In genomic region chr16:23969468-23970297, GRCh38 we compare ENCODE assay signal across 16 cellular contexts.
A peak's percentile ranks its signal among the peaks of the same experiment; 100 is the strongest.
DNase-seq lines count a peak whose midpoint lies in the region; ATAC-seq, FAIRE-seq and TF ChIP-seq lines count a peak whose summit lies in the region.
"Had no signal": no experiment of that assay in that cellular context is flagged by ENCODE, and none has a peak within 500 bp of the region (broad histone marks: within the 10 kb centered on the region; RNA-seq: fewer than 3 reads in every experiment).

No MANE protein-coding gene starts in this region.

- intact Hi-C loops in HepG2 (cut with micrococcal nuclease; ENCODE audit: unreplicated experiment) (no loop called here), right lobe of liver (cut with DNase I) (no loop called here), K562 (cut with micrococcal nuclease) (no loop called here), right cardiac atrium (cut with DNase I) (no loop called here)

- H3K9ac ChIP-seq in HepG2 (ENCODE audit: insufficient read depth, low read depth, low read length) (no peak overlapping the region), K562 (ENCODE audit: insufficient read depth in 1 of 2, low read depth in 2 of 2, low read length in 2 of 2) (no peak overlapping the region), neural cell (ENCODE audit: low read length) (peak overlapping the region; percentile 51), mesenchymal stem cell (ENCODE audit: low read length) (no peak overlapping the region)
- H3K9ac ChIP-seq: BLaER1 had no signal

- no peak overlapping the region for H4K8ac ChIP-seq in mesenchymal stem cell (ENCODE audit: low read length)

- H3K4me2 ChIP-seq in HepG2 (ENCODE audit: low read depth, low read length) (no peak overlapping the region), K562 (ENCODE audit: insufficient read depth, low read length) (no peak overlapping the region), neural cell (ENCODE audit: low read length) (peak overlapping the region; percentile 15), mesenchymal stem cell (ENCODE audit: low read length, poor library complexity, severe bottlenecking) (no peak overlapping the region)
- H3K4me2 ChIP-seq: BLaER1, GM23338 had no signal

- H3K4me1 ChIP-seq in HepG2 (ENCODE audit: insufficient read depth, low read length) (peaks cover 6% of the 10 kb centered on the region; the same call in 1 of the 2 replicates), right lobe of liver (no peaks in the 10 kb centered on the region), K562 (replicated peaks in 1 of 2; ENCODE audit: control insufficient read depth in 2 of 2, insufficient read depth in 2 of 2, low read length in 2 of 2) (peaks cover 0 to 19% of the 10 kb centered on the region in 2 experiments; a peak in 4 of 5 replicates), mesenchymal stem cell (ENCODE audit: control insufficient read depth, insufficient read depth, low read depth, low read length) (no peaks in the 10 kb centered on the region), right cardiac atrium (ENCODE audit: control insufficient read depth, insufficient read depth, low read length) (no peaks in the 10 kb centered on the region)
- H3K4me1 ChIP-seq: Caco-2 had no signal

- H3K18ac ChIP-seq in mesenchymal stem cell (ENCODE audit: low read depth in 1 of 2, low read length in 2 of 2), result no peak overlapping the region

- no peak overlapping the region for H3K4ac ChIP-seq in mesenchymal stem cell (ENCODE audit: low read depth in 1 of 2, low read length in 2 of 2)

- no peak overlapping the region for H2BK15ac ChIP-seq in mesenchymal stem cell (ENCODE audit: low read depth, poor library complexity, severe bottlenecking)

- TF ChIP-seq EP300 in HepG2 (IDR thresholded peaks at IDR 0.05; ENCODE audit: low read depth in 2 of 2, low read length in 2 of 2) (no peak), HepG2 (CRISPR knock-in tag; IDR thresholded peaks at IDR 0.05; ENCODE audit: borderline replicate concordance) (no peak), K562 (IDR thresholded peaks at IDR 0.05; ENCODE audit: low read length) (no peak), neural cell (conservative IDR thresholded peaks at IDR 0.05; ENCODE audit: poor library complexity, severe bottlenecking) (peak; percentile 89)

- no peak overlapping the region for H2BK120ac ChIP-seq in mesenchymal stem cell (ENCODE audit: low read depth, low read length)

- no peaks in the 10 kb centered on the region for H3K79me1 ChIP-seq in mesenchymal stem cell (replicated peaks; ENCODE audit: low read length, poor library complexity, severe bottlenecking)

- POLR2A ChIA-PET in HepG2 (lab: Yijun Ruan, JAX), result no interaction called here
- POLR2A ChIA-PET in K562 (lab: Yijun Ruan, JAX), result interaction anchor here (0.7 to 2.0 kb wide), 3 partner anchors 9 to 293 kb away, joined by 3 to 12 read pairs (median 8); no protein-coding TSS in a partner anchor

- 4% methylated on average over 6 of the region's 6 CpGs for WGBS in HepG2 (ENCODE audit: low lambda C conversion rate)
- WGBS in right lobe of liver (ENCODE audit: insufficient coverage, low coverage, low lambda C conversion rate, missing lambda C conversion rate), result 53% methylated on average over 6 of the region's 6 CpGs
- 77% methylated on average over 6 of the region's 6 CpGs for WGBS in K562 (ENCODE audit: insufficient coverage, low coverage, missing lambda C conversion rate)
- 50% methylated on average over 3 of the region's 6 CpGs for WGBS in mesenchymal stem cell
- 63% methylated on average over 6 of the region's 6 CpGs for WGBS in right cardiac atrium

- H4K20me1 ChIP-seq in HepG2 (ENCODE audit: insufficient read depth, low read length), result no peaks in the 10 kb centered on the region
- H4K20me1 ChIP-seq in K562 (replicated peaks; ENCODE audit: control insufficient read depth, insufficient read depth, low read length), result peaks cover 32% of the 10 kb centered on the region; the same call in 1 of the 2 replicates
- no peaks in the 10 kb centered on the region for H4K20me1 ChIP-seq in neural cell (ENCODE audit: insufficient read depth)

- BruUV-seq in HepG2 (replicated peaks; lab: Mats Ljungman, UMichigan) (no TSS peak), K562 (replicated peaks; lab: Mats Ljungman, UMichigan) (no TSS peak)

- H3K9me1 ChIP-seq in K562 (ENCODE audit: control insufficient read depth, insufficient read depth, low read length), result peaks cover 8% of the 10 kb centered on the region

- H3K4me3 ChIP-seq in HepG2 (replicated peaks in 1 of 3; ENCODE audit: insufficient read depth in 1 of 3, low read depth in 2 of 3, low read length in 3 of 3) (no peak overlapping the region), right lobe of liver (no peak overlapping the region), K562 (no peak overlapping the region), neural cell (ENCODE audit: low read length) (peak overlapping the region; percentile 54), mesenchymal stem cell (ENCODE audit: insufficient read depth in 1 of 2, low read depth in 1 of 2, low read length in 2 of 2) (no peak overlapping the region), right cardiac atrium (ENCODE audit: low read length) (no peak overlapping the region)
- H3K4me3 ChIP-seq: BLaER1, GM23338 had no signal

- TF ChIP-seq CTCF in HepG2 (CRISPR knock-in tag; IDR thresholded peaks at IDR 0.05), result no peak
- no peak for TF ChIP-seq CTCF in right lobe of liver (IDR thresholded peaks at IDR 0.05)
- no peak for TF ChIP-seq CTCF in K562 (IDR thresholded peaks at IDR 0.05 in 2 of 3, conservative IDR thresholded peaks at IDR 0.05 in 1 of 3; ENCODE audit: insufficient read depth in 2 of 3, low read depth in 1 of 3, low read length in 3 of 3)
- TF ChIP-seq CTCF in neural cell (IDR thresholded peaks at IDR 0.05; ENCODE audit: poor library complexity, severe bottlenecking), result no peak

- CTCF ChIA-PET in HepG2 (lab: Yijun Ruan, JAX; ENCODE audit: low intra/inter-chr PET ratio, low total read pairs), result no interaction called here
- CTCF ChIA-PET in K562 (lab: Yijun Ruan, JAX; ENCODE audit: low intra/inter-chr PET ratio), result no interaction called here

- H3K23ac ChIP-seq in mesenchymal stem cell (ENCODE audit: low read length in 2 of 2), result no peak overlapping the region

- TF ChIP-seq POLR2A in HepG2 (IDR thresholded peaks at IDR 0.05; ENCODE audit: insufficient read depth in 1 of 2, low read depth in 2 of 2, low read length in 2 of 2) (no peak), right lobe of liver (IDR thresholded peaks at IDR 0.05) (no peak), K562 (conservative IDR thresholded peaks at IDR 0.05) (no peak)

- H3K36me3 ChIP-seq in HepG2 (replicated peaks in 1 of 2; ENCODE audit: control insufficient read depth in 1 of 2, insufficient read depth in 2 of 2, low read length in 2 of 2) (no peaks in the 10 kb centered on the region), right lobe of liver (no peaks in the 10 kb centered on the region), K562 (ENCODE audit: control insufficient read depth, insufficient read depth, low read length) (peaks cover 79% of the 10 kb centered on the region), neural cell (ENCODE audit: insufficient read depth, low read length) (no peaks in the 10 kb centered on the region), mesenchymal stem cell (ENCODE audit: control insufficient read depth in 1 of 2, insufficient read depth in 2 of 2, low read depth in 1 of 2, low read length in 2 of 2) (no peaks in the 10 kb centered on the region)
- H3K36me3 ChIP-seq: BLaER1 had no signal

- ATAC-seq in HepG2, result no peak
- no peak for ATAC-seq in right lobe of liver
- ATAC-seq in K562, result no peak
- no peak for ATAC-seq in GM18907 (IDR thresholded peaks at IDR 0.05; ENCODE audit: unreplicated experiment)
- no peak for ATAC-seq in right cardiac atrium
- ATAC-seq: GM23338 had no signal

- H3K79me2 ChIP-seq in HepG2 (ENCODE audit: insufficient read depth, low read length) (no peaks in the 10 kb centered on the region), K562 (ENCODE audit: control insufficient read depth, insufficient read depth, low read length) (peaks cover 93% of the 10 kb centered on the region), neural cell (replicated peaks; ENCODE audit: insufficient read depth, low read length) (no peaks in the 10 kb centered on the region)

- H3F3A ChIP-seq in neural cell (ENCODE audit: insufficient read depth, low read length, poor library complexity, severe bottlenecking), result no peaks in the 10 kb centered on the region

- FAIRE-seq in HepG2 (lab: Jason Lieb, UNC) (no peak), K562 (lab: Jason Lieb, UNC) (no peak)

- no peak overlapping the region for H3K14ac ChIP-seq in mesenchymal stem cell (ENCODE audit: low read length in 2 of 2)

- TF ChIP-seq RAD21 in HepG2 (CRISPR knock-in tag; IDR thresholded peaks at IDR 0.05) (no peak), K562 (CRISPR knock-in tag; conservative IDR thresholded peaks at IDR 0.05 in 1 of 2, IDR thresholded peaks at IDR 0.05 in 1 of 2) (no peak), neural cell (conservative IDR thresholded peaks at IDR 0.05) (peak; percentile 10)

- H3K27ac ChIP-seq in HepG2 (ENCODE audit: extremely low read length, insufficient read depth, low read length) (no peak overlapping the region), right lobe of liver (no peak overlapping the region), K562 (ENCODE audit: extremely low read depth, low read depth, low read length) (no peak overlapping the region), neural cell (ENCODE audit: low read length) (peak overlapping the region; percentile 85), mesenchymal stem cell (ENCODE audit: low read length, poor library complexity, severe bottlenecking) (no peak overlapping the region), right cardiac atrium (ENCODE audit: low read length) (no peak overlapping the region)
- H3K27ac ChIP-seq: 22Rv1, BLaER1 had no signal

- H3K9me2 ChIP-seq in neural cell (ENCODE audit: insufficient read depth, low read length), result no peaks in the 10 kb centered on the region

- no peak overlapping the region for H4K91ac ChIP-seq in mesenchymal stem cell (ENCODE audit: low read length)

- no peaks in the 10 kb centered on the region for H3K9me3 ChIP-seq in HepG2 (ENCODE audit: low read length)
- H3K9me3 ChIP-seq in right lobe of liver, result no peaks in the 10 kb centered on the region
- H3K9me3 ChIP-seq in K562 (replicated peaks; ENCODE audit: control insufficient read depth, insufficient read depth, low read depth, low read length), result no peaks in the 10 kb centered on the region
- no peaks in the 10 kb centered on the region for H3K9me3 ChIP-seq in neural cell (ENCODE audit: low read length)
- no peaks in the 10 kb centered on the region for H3K9me3 ChIP-seq in mesenchymal stem cell (ENCODE audit: control insufficient read depth, low read length)
- no peaks in the 10 kb centered on the region for H3K9me3 ChIP-seq in right cardiac atrium (ENCODE audit: control insufficient read depth, low read length)
- H3K9me3 ChIP-seq: BLaER1, Caco-2 had no signal

- no peak for DNase-seq in HepG2 (ENCODE audit: low spot score)
- no peak for DNase-seq in right lobe of liver
- DNase-seq in K562 (ENCODE audit: extremely low read depth in 1 of 4, low spot score in 3 of 4), result no peak
- no peak for DNase-seq in NCI-H187 treated with DMSO at 0.1 percent for 48 hours (lab: John Stamatoyannopoulos, UW)
- no peak for DNase-seq in mesenchymal stem cell
- DNase-seq in right cardiac atrium, result no peak
- DNase-seq: Caco-2; CD8-positive, alpha-beta memory T cell; DND-41; GDM1; H7 had no signal

- in situ Hi-C loops in HepG2 (cut with HindIII; ENCODE audit: extremely low pct_ligation_motif_present, low pct_unique_long_range_greater_than_20kb) (no loop called here), K562 (cut with MboI) (no loop called here)

- no peak overlapping the region for H2AK5ac ChIP-seq in mesenchymal stem cell (ENCODE audit: low read length, severe bottlenecking)

- H3K27me3 ChIP-seq in HepG2 (ENCODE audit: control insufficient read depth in 1 of 2, insufficient read depth in 2 of 2, low read length in 2 of 2) (peaks cover 0 to 14% of the 10 kb centered on the region in 2 experiments; a peak in 2 of 5 replicates), right lobe of liver (no peaks in the 10 kb centered on the region), K562 (ENCODE audit: control insufficient read depth in 2 of 2, insufficient read depth in 2 of 2, low read length in 2 of 2) (no peaks in the 10 kb centered on the region), neural cell (ENCODE audit: insufficient read depth, low read depth, low read length) (no peaks in the 10 kb centered on the region), mesenchymal stem cell (ENCODE audit: control insufficient read depth in 1 of 2, insufficient read depth in 1 of 2, low read length in 2 of 2) (no peaks in the 10 kb centered on the region), right cardiac atrium (ENCODE audit: control insufficient read depth, insufficient read depth) (no peaks in the 10 kb centered on the region)
- H3K27me3 ChIP-seq: BLaER1 had no signal

- H2BK12ac ChIP-seq in mesenchymal stem cell (ENCODE audit: low read length in 2 of 2), result no peak overlapping the region

- no peak overlapping the region for H2BK5ac ChIP-seq in mesenchymal stem cell (ENCODE audit: low read depth, low read length, poor library complexity, severe bottlenecking)

- no peak overlapping the region for H2AFZ ChIP-seq in HepG2 (ENCODE audit: low read length)
- H2AFZ ChIP-seq in K562 (ENCODE audit: low read depth, low read length), result no peak overlapping the region
- no peak overlapping the region for H2AFZ ChIP-seq in neural cell (ENCODE audit: low read depth, low read length)
- no peak overlapping the region for H2AFZ ChIP-seq in mesenchymal stem cell (ENCODE audit: low read depth, low read length)
- H2AFZ ChIP-seq: GM23338 had no signal
